19 cellular contexts compared by ENCODE assay signal in the genomic region with DNA sequence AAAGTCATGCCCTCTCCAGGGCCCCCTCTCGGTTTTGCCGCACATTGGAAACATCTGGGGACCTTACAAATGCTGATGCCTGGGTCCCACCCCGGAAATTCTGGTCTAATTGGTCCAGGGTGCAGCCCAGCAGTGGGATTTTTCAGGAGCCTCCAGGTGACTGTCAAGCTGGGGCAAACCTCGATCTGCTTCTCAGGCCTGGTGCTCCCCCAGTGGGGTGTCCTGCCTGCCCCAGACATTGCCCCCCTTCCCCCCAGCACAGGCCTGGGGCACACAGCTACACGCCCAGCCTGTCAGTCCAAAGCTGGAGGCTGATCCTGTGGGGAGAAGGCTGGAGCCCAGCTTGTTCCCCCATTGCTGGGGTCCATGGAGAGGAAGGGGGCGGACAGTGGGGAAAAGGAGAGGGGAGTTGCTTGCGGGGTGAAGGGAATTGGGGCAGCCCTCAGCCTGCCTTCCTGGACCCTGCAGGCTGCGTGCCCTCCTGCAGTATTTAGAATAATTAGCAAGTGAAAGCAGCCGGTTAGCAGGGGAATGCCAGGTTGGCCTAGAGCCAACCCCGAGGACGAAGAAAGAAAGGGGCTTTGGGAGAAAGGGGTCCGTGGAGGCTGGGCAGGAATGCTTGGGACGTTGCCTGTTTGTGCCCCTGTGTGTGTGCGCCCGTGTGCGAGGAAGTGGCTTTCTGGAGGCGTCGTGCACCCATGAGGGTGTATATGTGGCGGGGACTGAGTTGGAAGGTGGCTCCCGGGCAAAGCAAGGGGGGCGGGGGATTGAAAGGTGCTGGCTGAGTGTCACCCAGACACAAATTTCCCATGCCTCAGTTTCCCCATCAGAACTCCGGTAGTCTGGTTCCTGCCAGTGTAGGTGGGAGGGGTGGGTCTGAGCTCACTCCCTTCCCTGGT. TPM values are rescaled to one million over a fixed set of nuclear protein-coding genes. Genes with fewer than 3 reads are reported as not detected.
DNase-seq lines count a peak whose midpoint lies in the region; ATAC-seq lines count a peak whose summit lies in the region.
"Had no signal": no experiment of that assay in that cellular context is flagged by ENCODE, and none has a peak within 500 bp of the region (broad histone marks: within the 10 kb centered on the region; RNA-seq: fewer than 3 reads in every experiment).

No MANE protein-coding gene starts in this region.

- H3K27me3 Mint-ChIP-seq in activated naive CD8-positive, alpha-beta T cell treated with anti-CD3 and anti-CD28 coated beads for 36 hours: no peaks in the 10 kb centered on the region

- no peaks in the 10 kb centered on the region for H3K9me3 Mint-ChIP-seq in activated naive CD8-positive, alpha-beta T cell treated with anti-CD3 and anti-CD28 coated beads for 36 hours

- H3K36me3 ChIP-seq in BLaER1 (no peaks in the 10 kb centered on the region), H7 (replicated peaks; ENCODE audit: control insufficient read depth, insufficient read depth, low read length) (no peaks in the 10 kb centered on the region)
- H3K36me3 ChIP-seq: MG63, prostate gland, suprapubic skin had no signal

- H3K4me3 ChIP-seq in BLaER1: no peak overlapping the region
- H3K4me3 ChIP-seq in H7 (ENCODE audit: insufficient read depth, low read depth, low read length): peak overlapping the region; percentile 16; the same call in 1 of the 2 replicates
- H3K4me3 ChIP-seq: MG63, prostate gland, suprapubic skin had no signal

- peaks cover 34% of the 10 kb centered on the region for H3K4me1 Mint-ChIP-seq in activated naive CD8-positive, alpha-beta T cell treated with anti-CD3 and anti-CD28 coated beads for 36 hours

- H3K27me3 ChIP-seq in BLaER1 (peaks cover 17% of the 10 kb centered on the region), H7 (ENCODE audit: control insufficient read depth, insufficient read depth, low read length) (peaks cover 73% of the 10 kb centered on the region)
- H3K27me3 ChIP-seq: MG63 had no signal

- no peak overlapping the region for H3K4me3 Mint-ChIP-seq in activated naive CD8-positive, alpha-beta T cell treated with anti-CD3 and anti-CD28 coated beads for 36 hours

- DNase-seq in H7 (peak; percentile 88), iPS-NIHi11 (ENCODE audit: low spot score) (peak; percentile 53), glomerular visceral epithelial cell (ENCODE audit: extremely low spot score) (no peak), RPMI8226 (no peak)
- no peak for DNase-seq in activated naive CD8-positive, alpha-beta T cell treated with anti-CD3 and anti-CD28 coated beads for 36 hours
- no peak for DNase-seq in effector CD8-positive, alpha-beta T cell (lab: John Stamatoyannopoulos, UW)
- DNase-seq: activated effector memory CD4-positive, alpha-beta T cell treated with Interleukin-2 at 50 U/mL for 16 hours; caudate nucleus; DND-41; MG63; NCI-H2029 treated with DMSO at 0.1 percent for 48 hours; NCI-H82; SIG-M5 had no signal

- H3K36me3 Mint-ChIP-seq in activated naive CD8-positive, alpha-beta T cell treated with anti-CD3 and anti-CD28 coated beads for 36 hours: no peaks in the 10 kb centered on the region

- no peaks in the 10 kb centered on the region for H3K9me3 ChIP-seq in BLaER1
- H3K9me3 ChIP-seq: MG63, prostate gland, suprapubic skin had no signal

- H3K9ac ChIP-seq in BLaER1: no peak overlapping the region

- H3K27ac Mint-ChIP-seq in activated naive CD8-positive, alpha-beta T cell treated with anti-CD3 and anti-CD28 coated beads for 36 hours: peak overlapping the region; percentile 81

- ATAC-seq in GM18519 (IDR thresholded peaks at IDR 0.05; ENCODE audit: low FRiP score, unreplicated experiment): no peak

- no peak overlapping the region for H3K27ac ChIP-seq in BLaER1
- H3K27ac ChIP-seq: prostate gland, suprapubic skin had no signal

- peaks cover 52% of the 10 kb centered on the region for H3K4me1 ChIP-seq in BLaER1
- H3K4me1 ChIP-seq: prostate gland had no signal

- H4K20me1 ChIP-seq in BLaER1: no peaks in the 10 kb centered on the region

- H3K4me2 ChIP-seq in BLaER1: peak overlapping the region; percentile 88

RNA-seq across cellular contexts. Expression of a gene that starts 5.9 kb away (rescaled TPM):
- total RNA-seq in H7 (2014; rRNA removed; shearing (Covaris generic)): 2.0 and 3.3 TPM in 2 replicates
- total RNA-seq in activated naive CD8-positive, alpha-beta T cell treated with anti-CD3 and anti-CD28 coated beads for 36 hours: 1 to 10 TPM; 7.5 to 7.8 TPM

RNA-seq across cellular contexts. Expression of a gene that starts 31.6 kb away (rescaled TPM):
- total RNA-seq in H7 (2014; rRNA removed; shearing (Covaris generic)): 80.3 and 87.7 TPM in 2 replicates
- 10 to 100 TPM; 81.2 to 88.1 TPM for total RNA-seq in activated naive CD8-positive, alpha-beta T cell treated with anti-CD3 and anti-CD28 coated beads for 36 hours

RNA-seq across cellular contexts. Expression of a gene that starts 56.2 kb away (rescaled TPM):
- total RNA-seq in H7 (2014; rRNA removed; shearing (Covaris generic)): 0.48 and 0.59 TPM in 2 replicates
- total RNA-seq in activated naive CD8-positive, alpha-beta T cell treated with anti-CD3 and anti-CD28 coated beads for 36 hours: 1 to 10 TPM; 3.7 TPM
- total RNA-seq: frontal cortex, kidney epithelial cell, prostate gland, suprapubic skin had no signal

Comparison
In these comparisons a context has a peak if more than half of its experiments do, and no peak if none do; other contexts are left out.
1. DNase-seq: peak in H7 (single experiment) and iPS-NIHi11 (single experiment); none in activated naive CD8-positive, alpha-beta T cell treated with anti-CD3 and anti-CD28 coated beads for 36 hours (single experiment), glomerular visceral epithelial cell (single experiment), effector CD8-positive, alpha-beta T cell (single experiment) and RPMI8226 (single experiment).